In the genomic region with DNA sequence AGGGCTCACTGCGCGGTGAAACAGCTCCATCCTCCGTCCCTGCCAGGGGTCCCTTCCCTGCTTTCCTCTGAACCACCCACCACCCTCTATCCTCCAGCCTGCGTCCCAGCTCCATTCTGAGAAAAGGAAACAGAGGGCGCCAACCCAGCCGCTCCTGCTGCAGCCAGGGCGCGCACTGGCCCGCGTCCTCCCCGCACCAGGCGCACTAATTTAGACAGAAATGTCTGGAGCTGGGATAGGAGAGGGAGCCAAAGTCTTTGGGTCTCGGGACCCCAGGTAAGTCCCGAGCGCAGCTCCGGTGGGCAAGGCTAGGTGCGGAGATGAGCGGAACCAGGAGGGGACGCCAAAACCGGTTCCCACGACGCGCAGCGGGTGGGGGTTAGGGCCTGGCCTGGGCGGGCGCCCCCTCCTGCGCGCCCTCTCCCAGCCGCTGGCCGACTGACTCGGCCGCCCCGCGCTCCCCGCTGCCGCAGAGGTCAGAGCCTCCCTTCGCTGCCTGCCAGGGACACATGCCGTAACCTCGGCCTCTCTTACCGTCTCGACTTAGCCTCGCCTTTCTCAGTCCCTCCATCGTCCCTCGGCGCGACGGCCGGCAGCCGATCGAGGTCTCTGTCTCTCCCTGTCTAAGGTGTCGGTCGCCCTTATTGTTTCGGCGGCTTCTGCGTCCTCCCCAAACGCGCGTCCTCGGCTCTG, we compare ENCODE assay signal across 1 cellular context.
TF ChIP-seq lines count a peak whose summit lies in the region.

No MANE protein-coding gene starts in this region.

TF ChIP-seq in HepG2, 621 proteins besides CTCF, POLR2A, EP300 and RAD21 (continued from another document and continues in another):
- TF ChIP-seq PLRG1 (conservative IDR thresholded peaks at IDR 0.05), result no peak
- TF ChIP-seq MYNN (CRISPR knock-in tag; IDR thresholded peaks at IDR 0.05; ENCODE audit: low read depth), result no peak
- TF ChIP-seq SRF (IDR thresholded peaks at IDR 0.05; ENCODE audit: low read depth, low read length), result no peak
- TF ChIP-seq SRSF4 (IDR thresholded peaks at IDR 0.05; ENCODE audit: low read depth, low read length, poor library complexity, severe bottlenecking), result no peak
- TF ChIP-seq NONO (IDR thresholded peaks at IDR 0.05), result no peak
- TF ChIP-seq NONO (CRISPR knock-in tag; conservative IDR thresholded peaks at IDR 0.05), result 0 out of 2 replicates have a peak, but pooled peaks have one; percentile 23
- TF ChIP-seq ZNF646 (CRISPR knock-in tag; IDR thresholded peaks at IDR 0.05), result no peak
- no peak for TF ChIP-seq ZMYM4 (CRISPR knock-in tag; IDR thresholded peaks at IDR 0.05)
- no peak for TF ChIP-seq RFXANK (CRISPR knock-in tag; IDR thresholded peaks at IDR 0.05)
- TF ChIP-seq AGO2 (optimal IDR thresholded peaks at IDR 0.05; ENCODE audit: low read depth, low read length), result peak; percentile 96
- TF ChIP-seq ZNF546 (CRISPR knock-in tag; conservative IDR thresholded peaks at IDR 0.05), result no peak
- no peak for TF ChIP-seq KLF13 (CRISPR knock-in tag; IDR thresholded peaks at IDR 0.05)
- no peak for TF ChIP-seq SMAD1 (CRISPR knock-in tag; IDR thresholded peaks at IDR 0.05; ENCODE audit: borderline replicate concordance, low read depth)
- TF ChIP-seq, protein P1, sequence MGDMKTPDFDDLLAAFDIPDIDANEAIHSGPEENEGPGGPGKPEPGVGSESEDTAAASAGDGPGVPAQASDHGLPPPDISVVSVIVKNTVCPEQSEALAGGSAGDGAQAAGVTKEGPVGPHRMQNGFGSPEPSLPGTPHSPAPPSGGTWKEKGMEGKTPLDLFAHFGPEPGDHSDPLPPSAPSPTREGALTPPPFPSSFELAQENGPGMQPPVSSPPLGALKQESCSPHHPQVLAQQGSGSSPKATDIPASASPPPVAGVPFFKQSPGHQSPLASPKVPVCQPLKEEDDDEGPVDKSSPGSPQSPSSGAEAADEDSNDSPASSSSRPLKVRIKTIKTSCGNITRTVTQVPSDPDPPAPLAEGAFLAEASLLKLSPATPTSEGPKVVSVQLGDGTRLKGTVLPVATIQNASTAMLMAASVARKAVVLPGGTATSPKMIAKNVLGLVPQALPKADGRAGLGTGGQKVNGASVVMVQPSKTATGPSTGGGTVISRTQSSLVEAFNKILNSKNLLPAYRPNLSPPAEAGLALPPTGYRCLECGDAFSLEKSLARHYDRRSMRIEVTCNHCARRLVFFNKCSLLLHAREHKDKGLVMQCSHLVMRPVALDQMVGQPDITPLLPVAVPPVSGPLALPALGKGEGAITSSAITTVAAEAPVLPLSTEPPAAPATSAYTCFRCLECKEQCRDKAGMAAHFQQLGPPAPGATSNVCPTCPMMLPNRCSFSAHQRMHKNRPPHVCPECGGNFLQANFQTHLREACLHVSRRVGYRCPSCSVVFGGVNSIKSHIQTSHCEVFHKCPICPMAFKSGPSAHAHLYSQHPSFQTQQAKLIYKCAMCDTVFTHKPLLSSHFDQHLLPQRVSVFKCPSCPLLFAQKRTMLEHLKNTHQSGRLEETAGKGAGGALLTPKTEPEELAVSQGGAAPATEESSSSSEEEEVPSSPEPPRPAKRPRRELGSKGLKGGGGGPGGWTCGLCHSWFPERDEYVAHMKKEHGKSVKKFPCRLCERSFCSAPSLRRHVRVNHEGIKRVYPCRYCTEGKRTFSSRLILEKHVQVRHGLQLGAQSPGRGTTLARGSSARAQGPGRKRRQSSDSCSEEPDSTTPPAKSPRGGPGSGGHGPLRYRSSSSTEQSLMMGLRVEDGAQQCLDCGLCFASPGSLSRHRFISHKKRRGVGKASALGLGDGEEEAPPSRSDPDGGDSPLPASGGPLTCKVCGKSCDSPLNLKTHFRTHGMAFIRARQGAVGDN (CRISPR knock-in tag; IDR thresholded peaks at IDR 0.05), result peak; percentile 76
- TF ChIP-seq NRL (CRISPR knock-in tag; IDR thresholded peaks at IDR 0.05; ENCODE audit: borderline replicate concordance), result no peak
- 0 out of 2 replicates have a peak, but pooled peaks have one; percentile 77 for TF ChIP-seq WIZ (CRISPR knock-in tag; IDR thresholded peaks at IDR 0.05)
- TF ChIP-seq ZNF746 (CRISPR knock-in tag; IDR thresholded peaks at IDR 0.05), result peak; percentile 75
- no peak for TF ChIP-seq TEAD2 (CRISPR knock-in tag; IDR thresholded peaks at IDR 0.05)
- TF ChIP-seq ARNT2 (CRISPR knock-in tag; IDR thresholded peaks at IDR 0.05; ENCODE audit: low read depth), result no peak
- no peak for TF ChIP-seq NPAS2 (CRISPR knock-in tag; IDR thresholded peaks at IDR 0.05; ENCODE audit: borderline replicate concordance)
- no peak for TF ChIP-seq MAZ (IDR thresholded peaks at IDR 0.05; ENCODE audit: borderline replicate concordance, low read depth, low read length)
- peak; percentile 66; the same call in 1 of the 2 replicates for TF ChIP-seq MAZ (CRISPR knock-in tag; IDR thresholded peaks at IDR 0.05; ENCODE audit: low read depth)
- 0 out of 2 replicates have a peak, but pooled peaks have one; percentile 11 for TF ChIP-seq NKX3-1 (CRISPR knock-in tag; IDR thresholded peaks at IDR 0.05)
- TF ChIP-seq TSC22D2 (CRISPR knock-in tag; IDR thresholded peaks at IDR 0.05; ENCODE audit: borderline replicate concordance), result no peak
- TF ChIP-seq RCOR2 (CRISPR knock-in tag; IDR thresholded peaks at IDR 0.05), result no peak
- TF ChIP-seq GTF3A (CRISPR knock-in tag; conservative IDR thresholded peaks at IDR 0.05), result no peak
- no peak for TF ChIP-seq ZNF343 (CRISPR knock-in tag; IDR thresholded peaks at IDR 0.05)
- TF ChIP-seq BRF2 (CRISPR knock-in tag; IDR thresholded peaks at IDR 0.05), result no peak
- TF ChIP-seq ZNF652 (CRISPR knock-in tag; IDR thresholded peaks at IDR 0.05; ENCODE audit: borderline replicate concordance, low read depth), result no peak
- TF ChIP-seq HBP1 (CRISPR knock-in tag; IDR thresholded peaks at IDR 0.05; ENCODE audit: low read depth), result no peak
- no peak for TF ChIP-seq HNRNPH1 (optimal IDR thresholded peaks at IDR 0.05; ENCODE audit: low read depth, low read length)
- no peak for TF ChIP-seq GATAD1 (CRISPR knock-in tag; IDR thresholded peaks at IDR 0.05)
- no peak for TF ChIP-seq ZFP36L1 (CRISPR knock-in tag; IDR thresholded peaks at IDR 0.05)
- no peak for TF ChIP-seq HDAC6 (IDR thresholded peaks at IDR 0.05; ENCODE audit: low read depth, low read length)
- TF ChIP-seq TCF12 (IDR thresholded peaks at IDR 0.05), result no peak
- no peak for TF ChIP-seq TCF12 (CRISPR knock-in tag; IDR thresholded peaks at IDR 0.05)
- no peak for TF ChIP-seq TCF7 (IDR thresholded peaks at IDR 0.05; ENCODE audit: low read depth)
- 0 out of 2 replicates have a peak, but pooled peaks have one; percentile 29 for TF ChIP-seq ZNF670 (CRISPR knock-in tag; IDR thresholded peaks at IDR 0.05; ENCODE audit: borderline replicate concordance)
- TF ChIP-seq, protein P2, sequence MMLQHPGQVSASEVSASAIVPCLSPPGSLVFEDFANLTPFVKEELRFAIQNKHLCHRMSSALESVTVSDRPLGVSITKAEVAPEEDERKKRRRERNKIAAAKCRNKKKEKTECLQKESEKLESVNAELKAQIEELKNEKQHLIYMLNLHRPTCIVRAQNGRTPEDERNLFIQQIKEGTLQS (CRISPR knock-in tag; IDR thresholded peaks at IDR 0.05), result no peak
- TF ChIP-seq ZNF570 (CRISPR knock-in tag; IDR thresholded peaks at IDR 0.05; ENCODE audit: borderline replicate concordance), result no peak
- TF ChIP-seq SMARCC2 (IDR thresholded peaks at IDR 0.05), result no peak
- TF ChIP-seq RBFOX2 (IDR thresholded peaks at IDR 0.05; ENCODE audit: low read depth, low read length), result peak; percentile 94
- no peak for TF ChIP-seq GPN1 (CRISPR knock-in tag; IDR thresholded peaks at IDR 0.05; ENCODE audit: borderline replicate concordance)
- no peak for TF ChIP-seq HOMEZ (CRISPR knock-in tag; IDR thresholded peaks at IDR 0.05; ENCODE audit: low read depth)
- TF ChIP-seq, protein P3, sequence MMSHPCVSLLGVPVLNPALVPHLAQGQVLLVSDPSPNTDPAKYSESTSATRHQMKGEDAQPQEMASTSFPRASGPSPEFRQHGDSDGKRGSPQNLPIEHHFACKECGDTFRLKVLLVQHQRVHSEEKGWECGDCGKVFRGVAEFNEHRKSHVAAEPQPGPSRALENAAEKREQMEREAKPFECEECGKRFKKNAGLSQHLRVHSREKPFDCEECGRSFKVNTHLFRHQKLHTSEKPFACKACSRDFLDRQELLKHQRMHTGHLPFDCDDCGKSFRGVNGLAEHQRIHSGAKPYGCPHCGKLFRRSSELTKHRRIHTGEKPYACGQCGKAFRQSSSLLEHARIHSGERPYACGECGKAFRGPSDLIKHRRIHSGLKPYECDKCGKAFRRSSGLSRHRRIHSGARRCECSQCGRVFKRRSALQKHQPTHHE (CRISPR knock-in tag; IDR thresholded peaks at IDR 0.05; ENCODE audit: borderline replicate concordance), result peak; percentile 11; the same call in 1 of the 2 replicates
- TF ChIP-seq, protein P4, sequence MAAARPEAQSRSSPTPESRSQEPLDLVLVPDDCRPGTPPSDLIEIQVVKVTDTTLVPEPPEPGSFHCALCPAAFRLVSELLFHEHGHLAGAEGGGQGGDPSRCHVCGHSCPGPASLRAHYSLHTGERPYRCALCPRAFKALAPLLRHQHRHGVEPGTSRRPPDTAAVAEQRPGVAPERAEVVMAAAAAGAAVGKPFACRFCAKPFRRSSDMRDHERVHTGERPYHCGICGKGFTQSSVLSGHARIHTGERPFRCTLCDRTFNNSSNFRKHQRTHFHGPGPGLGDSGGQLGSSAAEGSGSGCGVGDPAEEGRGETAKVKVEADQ (CRISPR knock-in tag; IDR thresholded peaks at IDR 0.05; ENCODE audit: borderline replicate concordance), result no peak
- TF ChIP-seq ZNF552 (CRISPR knock-in tag; IDR thresholded peaks at IDR 0.05; ENCODE audit: borderline replicate concordance), result no peak
- TF ChIP-seq MYC (CRISPR knock-in tag; IDR thresholded peaks at IDR 0.05; ENCODE audit: borderline replicate concordance), result no peak; the same call in 1 of the 2 replicates
- TF ChIP-seq ZNF563 (CRISPR knock-in tag; IDR thresholded peaks at IDR 0.05), result no peak
- TF ChIP-seq ZNF777 (CRISPR knock-in tag; IDR thresholded peaks at IDR 0.05), result peak; percentile 58; the same call in 1 of the 2 replicates
